14 cellular contexts compared by ENCODE assay signal in genomic region chr15:43465105-43465504, GRCh38. TPM values are rescaled to one million over a fixed set of nuclear protein-coding genes. Genes with fewer than 3 reads are reported as not detected.
DNase-seq lines count a peak whose midpoint lies in the region; ATAC-seq, FAIRE-seq and TF ChIP-seq lines count a peak whose summit lies in the region.
"Had no signal": no experiment of that assay in that cellular context is flagged by ENCODE, and none has a peak within 500 bp of the region (broad histone marks: within the 10 kb centered on the region; RNA-seq: fewer than 3 reads in every experiment).

No MANE protein-coding gene starts in this region.

- no peak for ATAC-seq in GM21390 (IDR thresholded peaks at IDR 0.05; ENCODE audit: unreplicated experiment)
- ATAC-seq: T-cell had no signal

- no peak for TF ChIP-seq POLR2A in GM12891 (IDR thresholded peaks at IDR 0.05; ENCODE audit: low read depth, low read length)

- TF ChIP-seq CTCF in cardiac fibroblast (IDR thresholded peaks at IDR 0.05; ENCODE audit: low read depth, low read length), result no peak

- FAIRE-seq in GM12891 (lab: Jason Lieb, UNC), result no peak
- FAIRE-seq: endometrium, islet of Langerhans had no signal

- H3K4me3 ChIP-seq in cardiac fibroblast (replicated peaks in 1 of 2; ENCODE audit: low read depth in 2 of 2, low read length in 2 of 2), result no peak overlapping the region

- DNase-seq in GM04503 (ENCODE audit: low read depth) (peak; percentile 62), NOMO-1 (lab: John Stamatoyannopoulos, UW; ENCODE audit: unreplicated experiment in 2 of 2) (peak; percentile 18 to 86), cardiac fibroblast (ENCODE audit: low read depth in 2 of 2) (peak; percentile 67 to 91), non-pigmented ciliary epithelial cell (ENCODE audit: low read depth) (peak; percentile 60), HuH-7.5 (ENCODE audit: low spot score) (no peak), COLO668 (lab: John Stamatoyannopoulos, UW; ENCODE audit: unreplicated experiment) (no peak), GM12891 (ENCODE audit: insufficient read length, low spot score) (no peak)
- DNase-seq: amygdala, NCI-H1105 treated with DMSO at 0.1 percent for 48 hours, NCI-H748 treated with DMSO at 0.1 percent for 48 hours, T-cell had no signal

TF ChIP-seq in GM12891, 5 proteins besides CTCF, POLR2A, EP300 and RAD21:
- TF ChIP-seq SPI1 (IDR thresholded peaks at IDR 0.05; ENCODE audit: low read depth, low read length) (no peak), PAX5 (IDR thresholded peaks at IDR 0.05; ENCODE audit: insufficient read depth, low read length, severe bottlenecking) (no peak), POU2F2 (IDR thresholded peaks at IDR 0.05; ENCODE audit: low read depth, low read length) (no peak), POLR2AphosphoS5 (IDR thresholded peaks at IDR 0.05; ENCODE audit: low read depth, low read length) (no peak), TAF1 (IDR thresholded peaks at IDR 0.05; ENCODE audit: low read depth, low read length) (no peak)

RNA-seq across cellular contexts. Expression of gene TP53BP1, which starts 27.9 kb away (rescaled TPM):
- polyA plus RNA-seq in GM12891 (2012; ENCODE audit: low read depth, missing spikeins), result 16.5 TPM

RNA-seq across cellular contexts. Expression of gene MAP1A, which starts 52.3 kb away (rescaled TPM):
- polyA plus RNA-seq in GM12891 (2012; ENCODE audit: low read depth, missing spikeins), result 0.09 TPM

Comparison
In these comparisons a context has a peak if more than half of its experiments do, and no peak if none do; other contexts are left out.
1. DNase-seq: peak in GM04503 (single experiment), NOMO-1 (2 of 2), cardiac fibroblast (2 of 2) and non-pigmented ciliary epithelial cell (single experiment); none in HuH-7.5 (single experiment), COLO668 (single experiment) and GM12891 (single experiment).